Comparison of ENCODE assay signal across 11 cellular contexts in genomic region chr2:119408221-119408619, GRCh38. TPM values are rescaled to one million over a fixed set of nuclear protein-coding genes. Genes with fewer than 3 reads are reported as not detected.
DNase-seq lines count a peak whose midpoint lies in the region; ATAC-seq and TF ChIP-seq lines count a peak whose summit lies in the region.
"Had no signal": no experiment of that assay in that cellular context is flagged by ENCODE, and none has a peak within 500 bp of the region (broad histone marks: within the 10 kb centered on the region; RNA-seq: fewer than 3 reads in every experiment).

No MANE protein-coding gene starts in this region.

- WGBS in heart left ventricle, 4 donors = 58 to 65% (median 60%) methylated on average over 5 of the region's 5 CpGs

- TF ChIP-seq POLR2A in heart left ventricle (IDR thresholded peaks at IDR 0.05) = no peak

- H3K9me3 ChIP-seq in heart left ventricle = peaks cover 0 to 5% (median 0%) of the 10 kb centered on the region in 12 donors
- H3K9me3 ChIP-seq: MG63 had no signal

- H3K27ac ChIP-seq in heart left ventricle = no peak overlapping the region

- no peaks in the 10 kb centered on the region for H3K27me3 ChIP-seq in heart left ventricle

- intact Hi-C loops in heart left ventricle (cut with DNase I) = loop anchor here in 9 of 10 donors (1.0 to 10.0 kb wide), 9 partner anchors 68 to 257 kb away; partner anchors contain the start of gene STEAP3 (in 1 of the 9)

- no peaks in the 10 kb centered on the region for H3K36me3 ChIP-seq in heart left ventricle
- H3K36me3 ChIP-seq: MG63 had no signal

- no peak for TF ChIP-seq CTCF in heart left ventricle (IDR thresholded peaks at IDR 0.05)

- peaks cover 0 to 5% (median under 1%) of the 10 kb centered on the region in 12 donors for H3K4me1 ChIP-seq in heart left ventricle

- no peak overlapping the region for H3K4me3 ChIP-seq in heart left ventricle
- H3K4me3 ChIP-seq: MG63 had no signal

- ATAC-seq in heart left ventricle = peak; percentile 21 to 48 (median 28)

- DNase-seq in ELF-1 (ENCODE audit: low read depth, low spot score) (peak; percentile 71), NCI-H2029 (lab: John Stamatoyannopoulos, UW) (peak; percentile 54), heart left ventricle (peak in 1 of 5 donors; percentile 43), renal cortical epithelial cell (ENCODE audit: low read depth) (peak; percentile 13), A172 (ENCODE audit: low spot score) (no peak)
- no peak for DNase-seq in NK-92 treated with Interleukin-12 subunit alpha and Interleukin-12 subunit beta, amount 100 ng/mL, for 24 hours (lab: John Stamatoyannopoulos, UW)
- no peak for DNase-seq in stimulated activated CD4-positive, alpha-beta T cell treated with anti-CD3 and anti-CD28 coated beads, Interleukin-2, amount 100 ng/mL, for 24 hours
- DNase-seq: activated CD4-positive, alpha-beta memory T cell treated with anti-CD3 and anti-CD28 coated beads, Interleukin-2, amount 10 ng/mL, durations not matched to agents 7 days and 5 days; activated effector memory CD4-positive, alpha-beta T cell treated with Interleukin-2 at 50 U/mL for 16 hours had no signal

RNA-seq across cellular contexts. Expression of gene TMEM37, which starts 23.4 kb away (rescaled TPM):
- total RNA-seq in heart left ventricle (10 to 100 TPM in 2 of 9 donors, 1 to 10 TPM in 6, under 1 TPM in 1; 0.81 to 24.6 (median 1.7) TPM), renal cortical epithelial cell (0.69 and 11.4 TPM in 2 replicates)
- under 1 TPM; 0.75 to 0.88 TPM for polyA plus RNA-seq in heart left ventricle
- 0.12 and 1.3 TPM in 2 replicates for total RNA-seq in A172 (2014; rRNA removed; shearing (Covaris generic))
- total RNA-seq: activated CD4-positive, alpha-beta memory T cell treated with anti-CD3 and anti-CD28 coated beads, Interleukin-2, amount 10 ng/mL, durations not matched to agents 7 days and 5 days; CD4-positive, alpha-beta T cell had no signal

RNA-seq across cellular contexts. Expression of gene DBI, which starts 41.4 kb away (rescaled TPM):
- total RNA-seq in heart left ventricle (100 to 1,000 TPM; 208 to 502 (median 273) TPM), renal cortical epithelial cell (103 and 126 TPM in 2 replicates)
- polyA plus RNA-seq in heart left ventricle = 100 to 1,000 TPM; 520 to 868 TPM
- 226 and 257 TPM in 2 replicates for total RNA-seq in A172 (2014; rRNA removed; shearing (Covaris generic))

RNA-seq across cellular contexts. Expression of gene C2orf76, which starts 41.6 kb away (rescaled TPM):
- total RNA-seq in heart left ventricle = 10 to 100 TPM in 1 of 9 donors, 1 to 10 TPM in 8; 1.7 to 11.8 (median 8.8) TPM
- 10 to 100 TPM; 11.3 to 13.8 TPM for polyA plus RNA-seq in heart left ventricle
- total RNA-seq in renal cortical epithelial cell = 5.9 and 7.5 TPM in 2 replicates
- 25.6 and 34.5 TPM in 2 replicates for total RNA-seq in A172 (2014; rRNA removed; shearing (Covaris generic))

Comparison
In these comparisons a context has a peak if more than half of its experiments do, and no peak if none do; other contexts are left out.
1. DNase-seq: peak in ELF-1 (single experiment), NCI-H2029 (single experiment) and renal cortical epithelial cell (single experiment); none in A172 (single experiment), NK-92 treated with Interleukin-12 subunit alpha and Interleukin-12 subunit beta, amount 100 ng/mL, for 24 hours (single experiment) and stimulated activated CD4-positive, alpha-beta T cell treated with anti-CD3 and anti-CD28 coated beads, Interleukin-2, amount 100 ng/mL, for 24 hours (0 of 2).